Comparison of ENCODE assay signal across 14 cellular contexts in genomic region chr4:76702440-76703122, GRCh38.
DNase-seq lines count a peak whose midpoint lies in the region; TF ChIP-seq lines count a peak whose summit lies in the region.
"Had no signal": no experiment of that assay in that cellular context is flagged by ENCODE, and none has a peak within 500 bp of the region (broad histone marks: within the 10 kb centered on the region; RNA-seq: fewer than 3 reads in every experiment).

No MANE protein-coding gene starts in this region.

- H3K4me2 ChIP-seq in GM23248 (ENCODE audit: unreplicated experiment) (peak overlapping the region; percentile 59), SK-N-SH (peak overlapping the region; percentile 19), smooth muscle cell (peak overlapping the region; percentile 44), Karpas-422 (ENCODE audit: low read depth, low read length, poor library complexity, severe bottlenecking) (no peak overlapping the region)

- in situ Hi-C loops in GM23248 (cut with MboI): no loop called here

- H3K27me3 ChIP-seq in GM23248 (replicated peaks; ENCODE audit: insufficient read depth) (no peaks in the 10 kb centered on the region), SK-N-SH (ENCODE audit: insufficient read depth) (no peaks in the 10 kb centered on the region), smooth muscle cell (ENCODE audit: low read depth) (no peaks in the 10 kb centered on the region), thyroid gland (no peaks in the 10 kb centered on the region), Karpas-422 (ENCODE audit: low read length) (no peaks in the 10 kb centered on the region)

- H3K9me2 ChIP-seq in GM23248 (ENCODE audit: insufficient read depth) (no peaks in the 10 kb centered on the region), SK-N-SH (no peaks in the 10 kb centered on the region), Karpas-422 (replicated peaks; ENCODE audit: insufficient read depth, low read length) (no peaks in the 10 kb centered on the region)

- H3F3A ChIP-seq in GM23248 (ENCODE audit: insufficient read depth): peaks cover 31% of the 10 kb centered on the region
- H3F3A ChIP-seq in SK-N-SH (replicated peaks; ENCODE audit: insufficient read depth): peaks cover 43% of the 10 kb centered on the region
- peaks cover 32% of the 10 kb centered on the region for H3F3A ChIP-seq in smooth muscle cell (ENCODE audit: low read depth)

- intact Hi-C loops in thyroid gland (cut with DNase I): no loop called here

- no peak for TF ChIP-seq POLR2A in thyroid gland (IDR thresholded peaks at IDR 0.05)

- peaks cover 35% of the 10 kb centered on the region for H3K4me1 ChIP-seq in GM23248 (ENCODE audit: insufficient read depth)
- peaks cover 34 to 45% of the 10 kb centered on the region in 2 experiments for H3K4me1 ChIP-seq in SK-N-SH (ENCODE audit: control insufficient read depth in 1 of 2, insufficient read depth in 2 of 2, low read depth in 1 of 2, low read length in 1 of 2)
- H3K4me1 ChIP-seq in smooth muscle cell (ENCODE audit: low read depth): peaks cover 39% of the 10 kb centered on the region
- peaks cover 0 to 11% of the 10 kb centered on the region in 2 donors for H3K4me1 ChIP-seq in thyroid gland
- no peaks in the 10 kb centered on the region for H3K4me1 ChIP-seq in Karpas-422 (ENCODE audit: low read length)
- H3K4me1 ChIP-seq: gastrocnemius medialis had no signal

- H3K27ac ChIP-seq in GM23248 (peak overlapping the region; percentile 53; the same call in 1 of the 2 replicates), SK-N-SH (ENCODE audit: low read depth in 2 of 2, low read length in 1 of 2) (peak overlapping the region; percentile 76 to 82), smooth muscle cell (ENCODE audit: low read depth) (peak overlapping the region; percentile 78), thyroid gland (no peak overlapping the region), Karpas-422 (ENCODE audit: low read length) (no peak overlapping the region)
- H3K27ac ChIP-seq: gastrocnemius medialis had no signal

- peak; percentile 1; the same call in 1 of the 2 replicates for TF ChIP-seq RAD21 in SK-N-SH (IDR thresholded peaks at IDR 0.05; ENCODE audit: low read length)

- no peaks in the 10 kb centered on the region for H3K36me3 ChIP-seq in GM23248 (ENCODE audit: low read depth)
- H3K36me3 ChIP-seq in SK-N-SH (replicated peaks in 1 of 2; ENCODE audit: control insufficient read depth in 1 of 2, insufficient read depth in 2 of 2, low read length in 1 of 2): peaks cover 0 to 4% of the 10 kb centered on the region in 2 experiments
- no peaks in the 10 kb centered on the region for H3K36me3 ChIP-seq in smooth muscle cell (ENCODE audit: low read depth)
- H3K36me3 ChIP-seq in thyroid gland: no peaks in the 10 kb centered on the region
- no peaks in the 10 kb centered on the region for H3K36me3 ChIP-seq in Karpas-422 (ENCODE audit: insufficient read depth, low read length)
- H3K36me3 ChIP-seq: gastrocnemius medialis had no signal

- TF ChIP-seq EP300 in SK-N-SH (IDR thresholded peaks at IDR 0.05; ENCODE audit: borderline replicate concordance in 1 of 2, low read depth in 1 of 2, low read length in 1 of 2): no peak

- H3K79me2 ChIP-seq in GM23248 (ENCODE audit: insufficient read depth) (peaks cover 82% of the 10 kb centered on the region), SK-N-SH (ENCODE audit: insufficient read depth) (peaks cover 91% of the 10 kb centered on the region), smooth muscle cell (ENCODE audit: low read depth) (peaks cover 38% of the 10 kb centered on the region), Karpas-422 (ENCODE audit: low read length) (no peaks in the 10 kb centered on the region)

- no peak overlapping the region for H2AFZ ChIP-seq in GM23248
- H2AFZ ChIP-seq in SK-N-SH (ENCODE audit: low read depth): no peak overlapping the region
- H2AFZ ChIP-seq in smooth muscle cell (ENCODE audit: low read depth): no peak overlapping the region
- no peak overlapping the region for H2AFZ ChIP-seq in Karpas-422 (ENCODE audit: low read length)

- POLR2A ChIA-PET in SK-N-SH (lab: Yijun Ruan, JAX): no interaction called here

- DNase-seq in GM23248 (no peak), SK-N-SH (no peak), left kidney (ENCODE audit: low read depth, low spot score) (peak; percentile 33), smooth muscle cell (lab: John Stamatoyannopoulos, UW; ENCODE audit: unreplicated experiment) (no peak), thyroid gland (no peak), medulla oblongata (ENCODE audit: extremely low spot score) (no peak), Karpas-422 (no peak), SW 1271 (lab: John Stamatoyannopoulos, UW) (no peak)
- DNase-seq: activated CD4-positive, alpha-beta T cell treated with anti-CD3 and anti-CD28 coated beads for 4 hours; C1 segment of cervical spinal cord; DMS79 treated with DMSO at 0.1 percent for 48 hours; gastrocnemius medialis; KG1; NCI-H524 treated with DMSO at 0.1 percent for 48 hours had no signal

- WGBS in GM23248 (ENCODE audit: low coverage in 1 of 2, low lambda C conversion rate in 2 of 2, missing lambda C conversion rate in 2 of 2), 2 experiments: 87 to 92% methylated on average over 4 of the region's 4 CpGs
- 80% methylated on average over 4 of the region's 4 CpGs for whole genome bisulfite sequencing in SK-N-SH (ENCODE audit: low lambda C conversion rate)
- 65% methylated on average over 4 of the region's 4 CpGs for WGBS in smooth muscle cell (ENCODE audit: low lambda C conversion rate)
- WGBS in thyroid gland, 2 donors: 84 to 85% methylated on average over 4 of the region's 4 CpGs

- H4K20me1 ChIP-seq in GM23248 (ENCODE audit: insufficient read depth) (no peaks in the 10 kb centered on the region), SK-N-SH (ENCODE audit: insufficient read depth) (no peaks in the 10 kb centered on the region), smooth muscle cell (ENCODE audit: low read depth) (no peaks in the 10 kb centered on the region), Karpas-422 (ENCODE audit: insufficient read depth, low read depth, low read length) (no peaks in the 10 kb centered on the region)

- peak overlapping the region; percentile 13; the same call in 1 of the 2 replicates for H3K9ac ChIP-seq in GM23248
- peak overlapping the region; percentile 3; the same call in 1 of the 2 replicates for H3K9ac ChIP-seq in SK-N-SH
- no peak overlapping the region for H3K9ac ChIP-seq in smooth muscle cell (ENCODE audit: low read depth)
- no peak overlapping the region for H3K9ac ChIP-seq in Karpas-422 (ENCODE audit: low read length)

- TF ChIP-seq CTCF in SK-N-SH (IDR thresholded peaks at IDR 0.05): no peak
- no peak for TF ChIP-seq CTCF in smooth muscle cell (IDR thresholded peaks at IDR 0.05; ENCODE audit: borderline replicate concordance, insufficient read depth, poor library complexity, severe bottlenecking)
- TF ChIP-seq CTCF in thyroid gland (IDR thresholded peaks at IDR 0.05): no peak

- H3K4me3 ChIP-seq in GM23248 (no peak overlapping the region), SK-N-SH (ENCODE audit: low read depth in 2 of 2, low read length in 1 of 2) (no peak overlapping the region), smooth muscle cell (no peak overlapping the region), thyroid gland (replicated peaks in 1 of 3) (no peak overlapping the region), Karpas-422 (ENCODE audit: low read length) (no peak overlapping the region)
- H3K4me3 ChIP-seq: gastrocnemius medialis had no signal

- CTCF ChIA-PET in SK-N-SH (lab: Yijun Ruan, JAX): interaction anchor here (0.7 to 2.1 kb wide), 2 partner anchors 10 kb away, joined by 3 to 7 read pairs; no protein-coding TSS in a partner anchor

- no peaks in the 10 kb centered on the region for H3K9me3 ChIP-seq in GM23248 (ENCODE audit: low read depth)
- H3K9me3 ChIP-seq in SK-N-SH: no peaks in the 10 kb centered on the region
- H3K9me3 ChIP-seq in smooth muscle cell (replicated peaks; ENCODE audit: low read depth): no peaks in the 10 kb centered on the region
- H3K9me3 ChIP-seq in thyroid gland: no peaks in the 10 kb centered on the region
- H3K9me3 ChIP-seq in Karpas-422 (ENCODE audit: low read length): no peaks in the 10 kb centered on the region
- H3K9me3 ChIP-seq: gastrocnemius medialis had no signal

TF ChIP-seq in SK-N-SH, 30 proteins besides CTCF, POLR2A, EP300 and RAD21 (continues in another document):
- TF ChIP-seq SIN3A (IDR thresholded peaks at IDR 0.05; ENCODE audit: borderline replicate concordance, low read depth, low read length): no peak
- TF ChIP-seq MEF2A (IDR thresholded peaks at IDR 0.05; ENCODE audit: borderline replicate concordance, low read depth): no peak
- no peak for TF ChIP-seq REST (IDR thresholded peaks at IDR 0.05; ENCODE audit: low read depth, low read length)
- no peak for TF ChIP-seq RCOR1 (IDR thresholded peaks at IDR 0.05; ENCODE audit: low read length)
- no peak for TF ChIP-seq FOXJ3 (CRISPR knock-in tag; IDR thresholded peaks at IDR 0.05)
- no peak for TF ChIP-seq TAF1 (IDR thresholded peaks at IDR 0.05; ENCODE audit: borderline replicate concordance, low read depth, low read length)
- 0 out of 2 replicates have a peak, but pooled peaks have one; percentile 10 for TF ChIP-seq FOXM1 (IDR thresholded peaks at IDR 0.05; ENCODE audit: low read depth)
- no peak for TF ChIP-seq TEAD4 (IDR thresholded peaks at IDR 0.05; ENCODE audit: borderline replicate concordance, insufficient read depth)
- peak; percentile 23; the same call in 1 of the 2 replicates for TF ChIP-seq RXRA (IDR thresholded peaks at IDR 0.05; ENCODE audit: borderline replicate concordance, low read depth)

Comparison
In these comparisons a context has a peak if more than half of its experiments do, and no peak if none do; other contexts are left out.
1. H3K27ac ChIP-seq: peak in GM23248 (single experiment), SK-N-SH (2 of 2) and smooth muscle cell (single experiment); none in thyroid gland (0 of 3) and Karpas-422 (single experiment).
2. H3K9ac ChIP-seq: peak in GM23248 (single experiment) and SK-N-SH (single experiment); none in smooth muscle cell (single experiment) and Karpas-422 (single experiment).